In the genomic region with DNA sequence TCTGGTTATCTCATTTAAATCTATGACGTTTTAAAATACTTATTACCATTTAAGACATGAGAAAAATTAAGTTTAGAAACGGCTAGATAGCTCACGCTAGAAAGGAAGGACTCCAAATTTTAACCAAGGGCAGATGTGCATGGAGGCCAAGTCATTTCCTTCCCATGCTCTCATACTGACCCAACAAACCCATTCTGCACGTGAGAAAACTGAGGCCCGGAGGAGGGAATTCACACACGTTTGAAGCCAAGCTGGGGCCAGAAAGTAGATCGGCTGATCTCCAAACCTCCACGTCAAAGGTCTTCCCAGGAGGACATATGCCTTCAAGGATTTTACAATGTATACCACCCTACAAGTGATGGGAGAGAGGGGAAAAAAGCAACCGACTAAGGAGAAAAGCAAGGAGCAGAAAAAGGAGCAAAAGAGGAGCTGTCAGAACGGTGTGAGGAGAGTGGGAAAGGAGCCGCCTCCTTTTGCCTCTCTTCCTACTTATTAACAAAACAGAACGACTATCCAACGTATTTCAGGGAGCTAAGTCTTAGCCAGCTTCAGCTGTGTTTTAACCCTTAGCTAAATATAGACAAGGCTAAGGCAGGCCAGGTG, we compare ENCODE assay signal across 8 cellular contexts. TPM values are rescaled to one million over a fixed set of nuclear protein-coding genes. Genes with fewer than 3 reads are reported as not detected.
DNase-seq lines count a peak whose midpoint lies in the region; ATAC-seq and TF ChIP-seq lines count a peak whose summit lies in the region.

No MANE protein-coding gene starts in this region.

- POLR2A ChIA-PET in AG04450 (lab: Yijun Ruan, JAX), result no interaction called here

- TF ChIP-seq CTCF in AG04450 (IDR thresholded peaks at IDR 0.05; ENCODE audit: low read depth, low read length) (no peak), cardiac fibroblast (IDR thresholded peaks at IDR 0.05; ENCODE audit: low read depth, low read length) (no peak), vagina (IDR thresholded peaks at IDR 0.05) (no peak)

- DNase-seq in AG04450 (ENCODE audit: low read depth, low spot score) (no peak), cardiac fibroblast (ENCODE audit: low read depth in 2 of 2) (no peak), memory B cell (ENCODE audit: low spot score in 2 of 2) (no peak), vagina (ENCODE audit: extremely low spot score in 2 of 2) (no peak), NCI-H1694 (lab: John Stamatoyannopoulos, UW) (no peak), RPMI8226 (no peak), NCI-H526 treated with DMSO at 0.1 percent for 48 hours (lab: John Stamatoyannopoulos, UW) (no peak)

- peak overlapping the region; percentile 98 for H3K27ac Mint-ChIP-seq in memory B cell

- H3K27ac ChIP-seq in AG04450 (ENCODE audit: low read depth, low read length) (peak overlapping the region; percentile 86), HUES6 (ENCODE audit: low read depth, low read length) (no peak overlapping the region; the same call in 1 of the 2 replicates), vagina (peak overlapping the region; percentile 90)

- TF ChIP-seq POLR2A in vagina (IDR thresholded peaks at IDR 0.05), result no peak

- CTCF ChIA-PET in AG04450 (lab: Charles Lee), result interaction anchor here (1.4 kb wide), 1 partner anchor 28 kb away, joined by 6 read pairs; no protein-coding TSS in a partner anchor

- intact Hi-C loops in vagina (cut with DNase I), result loop anchor here (2.0 kb wide), 1 partner anchor 449 kb away; the partner anchor contains the start of genes HNRNPH3 and PBLD

- H3K36me3 ChIP-seq in HUES6 (ENCODE audit: control insufficient read depth, insufficient read depth, low read length) (peaks cover 24% of the 10 kb centered on the region), vagina (peaks cover 0 to 12% of the 10 kb centered on the region in 2 donors)

- H3K9me3 Mint-ChIP-seq in memory B cell, result no peaks in the 10 kb centered on the region

- H3K27me3 Mint-ChIP-seq in memory B cell, result no peaks in the 10 kb centered on the region

- H3K4me3 ChIP-seq in AG04450 (ENCODE audit: low read depth, low read length), result peak overlapping the region; percentile 75
- peak overlapping the region; percentile 88 for H3K4me3 ChIP-seq in HUES6 (ENCODE audit: low read depth, low read length)
- peak overlapping the region; percentile 49 to 86 for H3K4me3 ChIP-seq in cardiac fibroblast (replicated peaks in 1 of 2; ENCODE audit: low read depth in 2 of 2, low read length in 2 of 2)
- H3K4me3 ChIP-seq in vagina, result peak overlapping the region; percentile 81 to 88

- no peaks in the 10 kb centered on the region for H3K27me3 ChIP-seq in AG04450 (ENCODE audit: control insufficient read depth, insufficient read depth, low read length)
- H3K27me3 ChIP-seq in HUES6 (ENCODE audit: control insufficient read depth, insufficient read depth, low read length), result no peaks in the 10 kb centered on the region
- no peaks in the 10 kb centered on the region for H3K27me3 ChIP-seq in vagina

- H3K9ac ChIP-seq in HUES6 (ENCODE audit: low read length), result peak overlapping the region; percentile 73

- no peak for ATAC-seq in memory B cell (ENCODE audit: low read depth)

- H3K9me3 ChIP-seq in AG04450 (ENCODE audit: control insufficient read depth, insufficient read depth, low read length), result no peaks in the 10 kb centered on the region; the same call in 1 of the 2 replicates
- H3K9me3 ChIP-seq in HUES6 (ENCODE audit: control insufficient read depth, insufficient read depth, low read depth, low read length), result no peaks in the 10 kb centered on the region
- H3K9me3 ChIP-seq in vagina, result no peaks in the 10 kb centered on the region

- H3K4me1 Mint-ChIP-seq in memory B cell, result peaks cover 11% of the 10 kb centered on the region

- peaks cover 8% of the 10 kb centered on the region for H3K36me3 Mint-ChIP-seq in memory B cell

- H3K4me1 ChIP-seq in HUES6 (ENCODE audit: control insufficient read depth, insufficient read depth, low read length) (peaks cover 5% of the 10 kb centered on the region; the same call in 1 of the 2 replicates), vagina (peaks cover 22% of the 10 kb centered on the region)

- peak overlapping the region; percentile 97 for H3K4me3 Mint-ChIP-seq in memory B cell

RNA-seq across cellular contexts. Expression of gene SIRT1, which starts 0.6 kb away (rescaled TPM):
- 12.9 and 16.9 TPM in 2 replicates for polyA plus RNA-seq in AG04450 (2011; rRNA removed)
- polyA minus RNA-seq in AG04450 (2011; rRNA and poly(A)+ RNA removed), result 3.6 and 7.7 TPM in 2 replicates
- 18.9 TPM for total RNA-seq in vagina

RNA-seq across cellular contexts. Expression of gene DNAJC12, which starts 45.8 kb away (rescaled TPM):
- 6.2 and 8.3 TPM in 2 replicates for polyA plus RNA-seq in AG04450 (2011; rRNA removed)
- 0.74 and 1.7 TPM in 2 replicates for polyA minus RNA-seq in AG04450 (2011; rRNA and poly(A)+ RNA removed)
- 2.7 TPM for total RNA-seq in vagina
